In genomic region chr7:66198461-66198860, GRCh38 we compare ENCODE assay signal across 17 cellular contexts. TPM values are rescaled to one million over a fixed set of nuclear protein-coding genes. Genes with fewer than 3 reads are reported as not detected.
DNase-seq lines count a peak whose midpoint lies in the region; ATAC-seq lines count a peak whose summit lies in the region.
"Had no signal": no experiment of that assay in that cellular context is flagged by ENCODE, and none has a peak within 500 bp of the region (broad histone marks: within the 10 kb centered on the region; RNA-seq: fewer than 3 reads in every experiment).

No MANE protein-coding gene starts in this region.

- CTCF ChIA-PET in activated CD4-positive, alpha-beta T cell treated with anti-CD3 and anti-CD28 coated beads for 36 hours (lab: Charles Lee) = interaction anchor here (0.7 kb wide), 1 partner anchor 282 kb away, joined by 4 read pairs; no protein-coding TSS in a partner anchor

- H3K36me3 Mint-ChIP-seq in activated CD4-positive, alpha-beta T cell treated with anti-CD3 and anti-CD28 coated beads for 36 hours (ENCODE audit: low read depth) = no peaks in the 10 kb centered on the region

- no peak overlapping the region for H3K4me3 Mint-ChIP-seq in activated CD4-positive, alpha-beta T cell treated with anti-CD3 and anti-CD28 coated beads for 36 hours

- peaks cover 9% of the 10 kb centered on the region for H3K4me1 Mint-ChIP-seq in activated CD4-positive, alpha-beta T cell treated with anti-CD3 and anti-CD28 coated beads for 36 hours

- peaks cover 10% of the 10 kb centered on the region for H3K27me3 Mint-ChIP-seq in activated CD4-positive, alpha-beta T cell treated with anti-CD3 and anti-CD28 coated beads for 36 hours

- POLR2A ChIA-PET in activated CD4-positive, alpha-beta T cell treated with anti-CD3 and anti-CD28 coated beads for 36 hours (lab: Charles Lee) = no interaction called here

- no peaks in the 10 kb centered on the region for H3K9me3 Mint-ChIP-seq in activated CD4-positive, alpha-beta T cell treated with anti-CD3 and anti-CD28 coated beads for 36 hours (ENCODE audit: low read depth)

- H3K27ac Mint-ChIP-seq in activated CD4-positive, alpha-beta T cell treated with anti-CD3 and anti-CD28 coated beads for 36 hours = no peak overlapping the region

- DNase-seq in Right ventricle myocardium superior (no peak), Right ventricle myocardium inferior (ENCODE audit: missing footprints) (no peak), cerebellum (ENCODE audit: low spot score) (peak; percentile 72), mesenteric fat pad (ENCODE audit: low spot score) (peak; percentile 72), globus pallidus (ENCODE audit: low spot score) (no peak)
- no peak for DNase-seq in activated CD4-positive, alpha-beta T cell treated with anti-CD3 and anti-CD28 coated beads for 36 hours
- DNase-seq: DMS79 treated with DMSO at 0.1 percent for 48 hours, HCEC 1CT, KBM-7, MV-4-11, NCI-H1417 treated with DMSO at 0.1 percent for 48 hours, NCI-H1930, NCI-H2171, NCI-H446, PC-9 had no signal

- ATAC-seq in Right ventricle myocardium superior (ENCODE audit: poor library complexity) = peak; percentile 41
- ATAC-seq in Right ventricle myocardium inferior = no peak
- no peak for ATAC-seq in GM18909 (IDR thresholded peaks at IDR 0.05; ENCODE audit: poor library complexity, unreplicated experiment)
- ATAC-seq in activated CD4-positive, alpha-beta T cell treated with anti-CD3 and anti-CD28 coated beads for 36 hours = no peak
- ATAC-seq in HG02852 (IDR thresholded peaks at IDR 0.05; ENCODE audit: unreplicated experiment) = no peak

- intact Hi-C loops in Right ventricle myocardium superior (cut with DNase I) (no loop called here), Right ventricle myocardium inferior (cut with DNase I) (no loop called here)
- intact Hi-C loops in activated CD4-positive, alpha-beta T cell treated with anti-CD3 and anti-CD28 coated beads for 36 hours (cut with DNase I, micrococcal nuclease) = no loop called here

RNA-seq across cellular contexts. Expression of gene TPST1, which starts 6.7 kb away (rescaled TPM):
- total RNA-seq in Right ventricle myocardium superior (5.1 TPM), Right ventricle myocardium inferior (6.5 TPM), cerebellum (45.0 TPM), mesenteric fat pad (21.8 TPM)
- 1 to 10 TPM; 1.0 to 1.1 TPM for total RNA-seq in activated CD4-positive, alpha-beta T cell treated with anti-CD3 and anti-CD28 coated beads for 36 hours

Comparison
In these comparisons a context has a peak if more than half of its experiments do, and no peak if none do; other contexts are left out.
1. DNase-seq: peak in cerebellum (single experiment) and mesenteric fat pad (single experiment); none in Right ventricle myocardium superior (single experiment), Right ventricle myocardium inferior (single experiment), activated CD4-positive, alpha-beta T cell treated with anti-CD3 and anti-CD28 coated beads for 36 hours (single experiment) and globus pallidus (single experiment).